8 cellular contexts compared by ENCODE assay signal in the genomic region with DNA sequence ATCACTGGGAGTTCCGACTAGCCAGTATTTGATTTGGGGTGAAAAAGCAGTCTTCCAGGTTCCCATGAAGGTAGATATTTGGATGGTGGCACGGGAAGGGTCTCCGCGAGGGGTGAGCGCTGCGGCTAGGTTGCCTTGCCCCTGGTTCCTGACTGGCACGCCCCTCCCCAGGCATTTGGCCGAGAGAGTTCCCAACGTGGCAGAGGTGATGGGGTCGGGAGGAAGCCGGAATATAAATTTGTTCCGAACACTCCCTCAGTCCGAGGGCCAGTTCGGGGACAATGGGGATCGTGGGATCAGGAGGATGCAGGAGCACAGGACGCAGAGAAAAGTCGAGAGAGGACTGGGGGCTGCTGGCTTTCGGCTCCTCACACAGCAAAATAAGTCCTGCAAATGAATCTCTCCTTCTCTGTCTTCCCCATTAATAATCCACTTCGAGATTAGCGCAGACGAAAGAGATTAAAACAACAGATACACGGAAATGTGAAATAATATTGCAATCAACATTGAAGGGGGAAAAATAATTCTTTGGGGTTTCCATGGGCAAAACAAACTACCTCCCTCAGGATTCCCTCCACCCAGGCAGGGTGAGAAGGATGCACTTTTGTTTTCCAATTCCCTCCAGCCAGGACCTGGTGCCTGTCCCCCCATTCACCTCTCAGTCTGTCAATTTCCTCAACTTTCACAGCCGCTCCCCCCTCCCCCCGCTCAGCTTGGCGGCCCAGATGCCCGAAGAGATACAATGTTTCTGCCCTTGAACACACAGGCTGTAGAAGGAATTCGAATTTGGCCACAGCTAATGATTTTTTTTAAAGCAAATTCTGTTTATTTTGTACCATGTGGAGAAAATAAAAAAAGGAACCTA. TPM values are rescaled to one million over a fixed set of nuclear protein-coding genes. Genes with fewer than 3 reads are reported as not detected.
DNase-seq lines count a peak whose midpoint lies in the region; ATAC-seq and TF ChIP-seq lines count a peak whose summit lies in the region.

No MANE protein-coding gene starts in this region.

- H3K27ac ChIP-seq in GM23248 (peak overlapping the region; percentile 15), parathyroid adenoma (peak overlapping the region; percentile 27)

- peak overlapping the region; percentile 83 for H3K4me3 Mint-ChIP-seq in T-helper 17 cell

- H3K9me3 ChIP-seq in GM23248 (ENCODE audit: low read depth) (no peaks in the 10 kb centered on the region), T-helper 17 cell (ENCODE audit: control insufficient read depth, low read length, poor library complexity, severe bottlenecking) (peaks cover 2% of the 10 kb centered on the region), parathyroid adenoma (ENCODE audit: control insufficient read depth, low read length) (no peaks in the 10 kb centered on the region)

- H3K27me3 ChIP-seq in GM23248 (replicated peaks; ENCODE audit: insufficient read depth) (no peaks in the 10 kb centered on the region), parathyroid adenoma (ENCODE audit: control insufficient read depth, insufficient read depth, low read length) (peaks cover 8% of the 10 kb centered on the region)

- no peaks in the 10 kb centered on the region for H3K9me2 ChIP-seq in GM23248 (ENCODE audit: insufficient read depth)

- ATAC-seq in T-helper 17 cell (no peak), HG03039 (IDR thresholded peaks at IDR 0.05; ENCODE audit: unreplicated experiment) (no peak), HG03095 (IDR thresholded peaks at IDR 0.05; ENCODE audit: unreplicated experiment) (no peak)

- no peak overlapping the region for H3K27ac Mint-ChIP-seq in T-helper 17 cell

- H3K4me3 ChIP-seq in GM23248: peak overlapping the region; percentile 78
- peak overlapping the region; percentile 69 for H3K4me3 ChIP-seq in fibroblast of the aortic adventitia (ENCODE audit: low read depth, low read length)
- H3K4me3 ChIP-seq in parathyroid adenoma (ENCODE audit: low read depth, low read length): no peak overlapping the region

- H3K36me3 Mint-ChIP-seq in T-helper 17 cell (ENCODE audit: low read depth): peaks cover 2% of the 10 kb centered on the region

- H3K4me2 ChIP-seq in GM23248 (ENCODE audit: unreplicated experiment) (peak overlapping the region; percentile 95), parathyroid adenoma (ENCODE audit: low read length) (no peak overlapping the region)

- H3F3A ChIP-seq in GM23248 (ENCODE audit: insufficient read depth): peaks cover 30% of the 10 kb centered on the region

- in situ Hi-C loops in GM23248 (cut with MboI): loop anchor here (10.0 kb wide), 1 partner anchor 1232 kb away; no protein-coding TSS in a partner anchor

- H3K4me1 Mint-ChIP-seq in T-helper 17 cell: peaks cover 14% of the 10 kb centered on the region

- H3K4me1 ChIP-seq in GM23248 (ENCODE audit: insufficient read depth): peaks cover 24% of the 10 kb centered on the region
- H3K4me1 ChIP-seq in parathyroid adenoma: no peaks in the 10 kb centered on the region

- no peaks in the 10 kb centered on the region for H4K20me1 ChIP-seq in GM23248 (ENCODE audit: insufficient read depth)

- 3 to 5% methylated on average over 25 to 27 of the region's 27 CpGs for WGBS in GM23248 (ENCODE audit: low coverage in 1 of 2, low lambda C conversion rate in 2 of 2, missing lambda C conversion rate in 2 of 2), 2 experiments

- H2AFZ ChIP-seq in GM23248 (peak overlapping the region; percentile 83), parathyroid adenoma (no peak overlapping the region)

- H3K36me3 ChIP-seq in GM23248 (ENCODE audit: low read depth) (no peaks in the 10 kb centered on the region), parathyroid adenoma (ENCODE audit: control insufficient read depth, insufficient read depth, low read length) (no peaks in the 10 kb centered on the region)

- H3K9ac ChIP-seq in GM23248: peak overlapping the region; percentile 80
- no peak overlapping the region for H3K9ac ChIP-seq in parathyroid adenoma

- TF ChIP-seq CTCF in fibroblast of the aortic adventitia (IDR thresholded peaks at IDR 0.05; ENCODE audit: insufficient read depth, low read length) (no peak), parathyroid adenoma (IDR thresholded peaks at IDR 0.05) (no peak)

- peaks cover 17% of the 10 kb centered on the region for H3K79me2 ChIP-seq in GM23248 (ENCODE audit: insufficient read depth)
- H3K79me2 ChIP-seq in parathyroid adenoma: no peaks in the 10 kb centered on the region

- H3K27me3 Mint-ChIP-seq in T-helper 17 cell: peaks cover 44% of the 10 kb centered on the region

- DNase-seq in GM23248 (peak; percentile 41), T-helper 17 cell (no peak), fibroblast of the aortic adventitia (ENCODE audit: low read depth) (peak; percentile 24), ecto neural progenitor cell (ENCODE audit: low spot score) (no peak), NCI-H69 (lab: John Stamatoyannopoulos, UW) (no peak)

RNA-seq across cellular contexts. Expression of a gene that starts 3.1 kb away (rescaled TPM):
- total RNA-seq in GM23248 (2014; rRNA removed; shearing (Covaris generic)): 36.4 and 46.8 TPM in 2 replicates
- polyA plus RNA-seq in GM23248 (2016; fragmentation: Nextera tagmentation; extraction: Ambion mirVana): 25.6 and 26.2 TPM in 2 replicates
- 10 to 100 TPM; 49.5 to 61.1 TPM for total RNA-seq in T-helper 17 cell
- total RNA-seq in fibroblast of the aortic adventitia (ENCODE audit: low replicate concordance): 104 and 129 TPM in 2 replicates

Comparison
In these comparisons a context has a peak if more than half of its experiments do, and no peak if none do; other contexts are left out.
1. DNase-seq: peak in GM23248 (single experiment) and fibroblast of the aortic adventitia (single experiment); none in T-helper 17 cell (0 of 3), ecto neural progenitor cell (single experiment) and NCI-H69 (single experiment).